Comparison of ENCODE assay signal across 2 cellular contexts in genomic region chr6:136720045-136720760, GRCh38.
TF ChIP-seq lines count a peak whose summit lies in the region.

No MANE protein-coding gene starts in this region.

TF ChIP-seq in GM23338, 12 proteins besides CTCF, POLR2A, EP300 and RAD21:
- TF ChIP-seq STAT1 (IDR thresholded peaks at IDR 0.05; ENCODE audit: unreplicated experiment) = no peak
- no peak for TF ChIP-seq ZNF114 (CRISPR knock-in tag; IDR thresholded peaks at IDR 0.05)
- no peak for TF ChIP-seq NANOG (IDR thresholded peaks at IDR 0.05; ENCODE audit: borderline replicate concordance)
- no peak for TF ChIP-seq EZH2 (IDR thresholded peaks at IDR 0.05; ENCODE audit: low read depth, unreplicated experiment)
- TF ChIP-seq REST (IDR thresholded peaks at IDR 0.05; ENCODE audit: unreplicated experiment) = no peak
- no peak for TF ChIP-seq ZNF331 (CRISPR knock-in tag; IDR thresholded peaks at IDR 0.05; ENCODE audit: low read depth)
- no peak for TF ChIP-seq CREB1 (CRISPR knock-in tag; IDR thresholded peaks at IDR 0.05; ENCODE audit: low read depth)
- no peak for TF ChIP-seq JUNB (IDR thresholded peaks at IDR 0.05; ENCODE audit: unreplicated experiment)
- TF ChIP-seq ETS1 (IDR thresholded peaks at IDR 0.05) = no peak
- TF ChIP-seq, protein P1, sequence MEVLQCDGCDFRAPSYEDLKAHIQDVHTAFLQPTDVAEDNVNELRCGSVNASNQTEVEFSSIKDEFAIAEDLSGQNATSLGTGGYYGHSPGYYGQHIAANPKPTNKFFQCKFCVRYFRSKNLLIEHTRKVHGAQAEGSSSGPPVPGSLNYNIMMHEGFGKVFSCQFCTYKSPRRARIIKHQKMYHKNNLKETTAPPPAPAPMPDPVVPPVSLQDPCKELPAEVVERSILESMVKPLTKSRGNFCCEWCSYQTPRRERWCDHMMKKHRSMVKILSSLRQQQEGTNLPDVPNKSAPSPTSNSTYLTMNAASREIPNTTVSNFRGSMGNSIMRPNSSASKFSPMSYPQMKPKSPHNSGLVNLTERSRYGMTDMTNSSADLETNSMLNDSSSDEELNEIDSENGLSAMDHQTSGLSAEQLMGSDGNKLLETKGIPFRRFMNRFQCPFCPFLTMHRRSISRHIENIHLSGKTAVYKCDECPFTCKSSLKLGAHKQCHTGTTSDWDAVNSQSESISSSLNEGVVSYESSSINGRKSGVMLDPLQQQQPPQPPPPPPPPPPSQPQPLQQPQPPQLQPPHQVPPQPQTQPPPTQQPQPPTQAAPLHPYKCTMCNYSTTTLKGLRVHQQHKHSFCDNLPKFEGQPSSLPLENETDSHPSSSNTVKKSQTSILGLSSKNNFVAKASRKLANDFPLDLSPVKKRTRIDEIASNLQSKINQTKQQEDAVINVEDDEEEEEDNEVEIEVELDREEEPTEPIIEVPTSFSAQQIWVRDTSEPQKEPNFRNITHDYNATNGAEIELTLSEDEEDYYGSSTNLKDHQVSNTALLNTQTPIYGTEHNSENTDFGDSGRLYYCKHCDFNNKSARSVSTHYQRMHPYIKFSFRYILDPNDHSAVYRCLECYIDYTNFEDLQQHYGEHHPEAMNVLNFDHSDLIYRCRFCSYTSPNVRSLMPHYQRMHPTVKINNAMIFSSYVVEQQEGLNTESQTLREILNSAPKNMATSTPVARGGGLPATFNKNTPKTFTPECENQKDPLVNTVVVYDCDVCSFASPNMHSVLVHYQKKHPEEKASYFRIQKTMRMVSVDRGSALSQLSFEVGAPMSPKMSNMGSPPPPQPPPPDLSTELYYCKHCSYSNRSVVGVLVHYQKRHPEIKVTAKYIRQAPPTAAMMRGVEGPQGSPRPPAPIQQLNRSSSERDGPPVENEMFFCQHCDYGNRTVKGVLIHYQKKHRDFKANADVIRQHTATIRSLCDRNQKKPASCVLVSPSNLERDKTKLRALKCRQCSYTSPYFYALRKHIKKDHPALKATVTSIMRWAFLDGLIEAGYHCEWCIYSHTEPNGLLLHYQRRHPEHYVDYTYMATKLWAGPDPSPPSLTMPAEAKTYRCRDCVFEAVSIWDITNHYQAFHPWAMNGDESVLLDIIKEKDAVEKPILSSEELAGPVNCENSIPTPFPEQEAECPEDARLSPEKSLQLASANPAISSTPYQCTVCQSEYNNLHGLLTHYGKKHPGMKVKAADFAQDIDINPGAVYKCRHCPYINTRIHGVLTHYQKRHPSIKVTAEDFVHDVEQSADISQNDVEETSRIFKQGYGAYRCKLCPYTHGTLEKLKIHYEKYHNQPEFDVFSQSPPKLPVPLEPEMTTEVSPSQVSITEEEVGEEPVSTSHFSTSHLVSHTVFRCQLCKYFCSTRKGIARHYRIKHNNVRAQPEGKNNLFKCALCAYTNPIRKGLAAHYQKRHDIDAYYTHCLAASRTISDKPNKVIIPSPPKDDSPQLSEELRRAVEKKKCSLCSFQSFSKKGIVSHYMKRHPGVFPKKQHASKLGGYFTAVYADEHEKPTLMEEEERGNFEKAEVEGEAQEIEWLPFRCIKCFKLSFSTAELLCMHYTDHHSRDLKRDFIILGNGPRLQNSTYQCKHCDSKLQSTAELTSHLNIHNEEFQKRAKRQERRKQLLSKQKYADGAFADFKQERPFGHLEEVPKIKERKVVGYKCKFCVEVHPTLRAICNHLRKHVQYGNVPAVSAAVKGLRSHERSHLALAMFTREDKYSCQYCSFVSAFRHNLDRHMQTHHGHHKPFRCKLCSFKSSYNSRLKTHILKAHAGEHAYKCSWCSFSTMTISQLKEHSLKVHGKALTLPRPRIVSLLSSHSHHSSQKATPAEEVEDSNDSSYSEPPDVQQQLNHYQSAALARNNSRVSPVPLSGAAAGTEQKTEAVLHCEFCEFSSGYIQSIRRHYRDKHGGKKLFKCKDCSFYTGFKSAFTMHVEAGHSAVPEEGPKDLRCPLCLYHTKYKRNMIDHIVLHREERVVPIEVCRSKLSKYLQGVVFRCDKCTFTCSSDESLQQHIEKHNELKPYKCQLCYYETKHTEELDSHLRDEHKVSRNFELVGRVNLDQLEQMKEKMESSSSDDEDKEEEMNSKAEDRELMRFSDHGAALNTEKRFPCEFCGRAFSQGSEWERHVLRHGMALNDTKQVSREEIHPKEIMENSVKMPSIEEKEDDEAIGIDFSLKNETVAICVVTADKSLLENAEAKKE (CRISPR knock-in tag; IDR thresholded peaks at IDR 0.05) = no peak
- no peak for TF ChIP-seq POLR2AphosphoS5 (IDR thresholded peaks at IDR 0.05; ENCODE audit: low read depth)
- TF ChIP-seq EZH2phosphoT487 (IDR thresholded peaks at IDR 0.05; ENCODE audit: unreplicated experiment) = no peak

TF ChIP-seq in HEK293T, 16 proteins besides CTCF, POLR2A, EP300 and RAD21:
- no peak for TF ChIP-seq SP1 (IDR thresholded peaks at IDR 0.05)
- no peak for TF ChIP-seq LEF1 (IDR thresholded peaks at IDR 0.05; ENCODE audit: borderline replicate concordance)
- TF ChIP-seq ELF4 (IDR thresholded peaks at IDR 0.05) = no peak
- TF ChIP-seq, protein P2, sequence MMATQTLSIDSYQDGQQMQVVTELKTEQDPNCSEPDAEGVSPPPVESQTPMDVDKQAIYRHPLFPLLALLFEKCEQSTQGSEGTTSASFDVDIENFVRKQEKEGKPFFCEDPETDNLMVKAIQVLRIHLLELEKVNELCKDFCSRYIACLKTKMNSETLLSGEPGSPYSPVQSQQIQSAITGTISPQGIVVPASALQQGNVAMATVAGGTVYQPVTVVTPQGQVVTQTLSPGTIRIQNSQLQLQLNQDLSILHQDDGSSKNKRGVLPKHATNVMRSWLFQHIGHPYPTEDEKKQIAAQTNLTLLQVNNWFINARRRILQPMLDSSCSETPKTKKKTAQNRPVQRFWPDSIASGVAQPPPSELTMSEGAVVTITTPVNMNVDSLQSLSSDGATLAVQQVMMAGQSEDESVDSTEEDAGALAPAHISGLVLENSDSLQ (IDR thresholded peaks at IDR 0.05) = no peak
- TF ChIP-seq SUZ12 (IDR thresholded peaks at IDR 0.05) = no peak
- no peak for TF ChIP-seq FOXK2 (IDR thresholded peaks at IDR 0.05)
- TF ChIP-seq TARDBP (IDR thresholded peaks at IDR 0.05) = no peak
- no peak for TF ChIP-seq ARNT (IDR thresholded peaks at IDR 0.05)
- no peak for TF ChIP-seq FOXA1 (IDR thresholded peaks at IDR 0.05)
- TF ChIP-seq ZNF384 (IDR thresholded peaks at IDR 0.05) = no peak
- TF ChIP-seq BHLHE40 (IDR thresholded peaks at IDR 0.05; ENCODE audit: borderline replicate concordance) = no peak
- TF ChIP-seq NFRKB (IDR thresholded peaks at IDR 0.05) = no peak
- no peak for TF ChIP-seq L3MBTL2 (conservative IDR thresholded peaks at IDR 0.05)
- TF ChIP-seq HDGF (IDR thresholded peaks at IDR 0.05; ENCODE audit: borderline replicate concordance) = no peak
- no peak for TF ChIP-seq FOXM1 (IDR thresholded peaks at IDR 0.05; ENCODE audit: borderline replicate concordance)
- no peak for TF ChIP-seq CTBP1 (IDR thresholded peaks at IDR 0.05; ENCODE audit: borderline replicate concordance)
